8 cellular contexts compared by ENCODE assay signal in the genomic region with DNA sequence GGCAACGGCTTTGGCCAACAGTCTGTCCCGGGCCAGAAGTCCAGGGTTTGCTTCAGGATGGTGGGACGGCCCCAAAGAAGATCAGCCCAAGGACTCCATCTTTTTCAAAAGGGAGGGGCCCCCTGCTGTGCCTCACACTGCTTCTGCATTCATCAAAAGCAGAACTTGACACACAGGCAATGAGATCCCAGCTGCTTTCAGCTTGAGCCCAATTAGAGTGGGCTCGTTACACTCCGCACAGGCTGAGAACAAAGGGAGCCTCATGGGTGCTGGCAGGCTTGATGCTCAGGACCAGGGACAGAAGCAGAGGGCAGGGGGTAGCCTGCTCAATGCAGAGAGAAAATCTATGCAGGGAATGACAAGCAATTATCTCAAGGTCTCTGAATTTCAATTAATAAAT.
DNase-seq lines count a peak whose midpoint lies in the region; ATAC-seq and TF ChIP-seq lines count a peak whose summit lies in the region.

No MANE protein-coding gene starts in this region.

- no peak overlapping the region for H3K4me3 ChIP-seq in coronary artery

- peak; percentile 62 for ATAC-seq in GM21786 (IDR thresholded peaks at IDR 0.05; ENCODE audit: unreplicated experiment)

- peak; percentile 29 for DNase-seq in COLO668 (lab: John Stamatoyannopoulos, UW; ENCODE audit: unreplicated experiment)
- DNase-seq in NCI-H1694 (lab: John Stamatoyannopoulos, UW): peak; percentile 84
- peak; percentile 68 for DNase-seq in globus pallidus (ENCODE audit: low spot score)
- no peak for DNase-seq in coronary artery (ENCODE audit: low spot score)
- no peak for DNase-seq in NCI-H1048 (lab: John Stamatoyannopoulos, UW)
- no peak for DNase-seq in UCSD-AML1 (lab: John Stamatoyannopoulos, UW; ENCODE audit: unreplicated experiment)
- DNase-seq in activated CD4-positive, alpha-beta T cell treated with anti-CD3 and anti-CD28 coated beads, Interleukin-2, amount 50 U/mL, for 48 hours: no peak

- peak overlapping the region in 1 of 2 donors; percentile 33 for H3K27ac ChIP-seq in coronary artery

- no peak for TF ChIP-seq CTCF in coronary artery (IDR thresholded peaks at IDR 0.05)

Comparison
In these comparisons a context has a peak if more than half of its experiments do, and no peak if none do; other contexts are left out.
1. DNase-seq: peak in COLO668 (single experiment), NCI-H1694 (single experiment) and globus pallidus (single experiment); none in coronary artery (single experiment), NCI-H1048 (single experiment), UCSD-AML1 (single experiment) and activated CD4-positive, alpha-beta T cell treated with anti-CD3 and anti-CD28 coated beads, Interleukin-2, amount 50 U/mL, for 48 hours (0 of 2).